In the genomic region with DNA sequence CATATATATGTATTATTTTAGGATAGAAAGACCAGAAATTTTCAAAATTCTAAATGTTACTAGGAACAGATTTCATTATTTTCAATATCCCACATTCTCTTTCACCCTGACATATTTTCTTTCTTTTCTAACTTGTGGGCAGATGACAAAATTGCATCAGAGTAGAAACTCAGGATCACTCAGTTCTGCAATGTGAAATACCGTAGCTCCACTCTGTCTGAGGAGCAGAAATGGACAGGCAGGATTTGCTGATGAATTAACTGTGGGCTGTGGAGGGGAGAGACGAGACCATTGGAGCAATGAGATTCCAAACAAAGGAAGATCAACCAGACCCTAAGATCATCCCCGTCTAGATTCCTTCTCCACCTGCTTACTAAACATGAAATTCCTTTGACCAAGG, we compare ENCODE assay signal across 1 cellular context.
TF ChIP-seq lines count a peak whose summit lies in the region.

No MANE protein-coding gene starts in this region.

TF ChIP-seq in K562, 482 proteins besides CTCF, POLR2A, EP300 and RAD21:
- TF ChIP-seq ATF3 (IDR thresholded peaks at IDR 0.05): no peak
- TF ChIP-seq ATF3 (CRISPR knock-in tag; conservative IDR thresholded peaks at IDR 0.05): 0 out of 2 replicates have a peak, but pooled peaks have one; percentile 26
- no peak for TF ChIP-seq ZNF347 (CRISPR knock-in tag; IDR thresholded peaks at IDR 0.05; ENCODE audit: low read depth)
- no peak for TF ChIP-seq CREBBP (IDR thresholded peaks at IDR 0.05; ENCODE audit: low read depth, low read length)
- no peak for TF ChIP-seq ZC3H4 (CRISPR knock-in tag; IDR thresholded peaks at IDR 0.05; ENCODE audit: borderline replicate concordance)
